Comparison of ENCODE assay signal across 9 cellular contexts in genomic region chr6:3337521-3338350, GRCh38.
DNase-seq lines count a peak whose midpoint lies in the region; ATAC-seq, FAIRE-seq and TF ChIP-seq lines count a peak whose summit lies in the region.
"Had no signal": no experiment of that assay in that cellular context is flagged by ENCODE, and none has a peak within 500 bp of the region (broad histone marks: within the 10 kb centered on the region; RNA-seq: fewer than 3 reads in every experiment).

No MANE protein-coding gene starts in this region.

- RAD21 ChIA-PET in GM12878 (lab: Charles Lee; ENCODE audit: unreplicated experiment), result interaction anchor here (0.6 to 4.0 kb wide), 10 partner anchors 11 to 111 kb away, joined by 3 to 24 read pairs (median 4); no protein-coding TSS in a partner anchor

- H3K79me2 ChIP-seq in DND-41 (ENCODE audit: insufficient read depth, low read length), result no peaks in the 10 kb centered on the region
- H3K79me2 ChIP-seq in GM12878 (ENCODE audit: control insufficient read depth, insufficient read depth, low read length), result no peaks in the 10 kb centered on the region

- CTCF ChIA-PET in GM12878 (lab: Yijun Ruan, JAX), result interaction anchor here (0.6 to 3.7 kb wide), 8 partner anchors 9 to 78 kb away, joined by 3 to 20 read pairs (median 4); no protein-coding TSS in a partner anchor

- H3K9me3 ChIP-seq in DND-41 (ENCODE audit: insufficient read depth, low read length, severe bottlenecking), result no peaks in the 10 kb centered on the region
- H3K9me3 ChIP-seq in GM12878 (replicated peaks; ENCODE audit: control insufficient read depth, insufficient read depth, low read length), result no peaks in the 10 kb centered on the region
- no peaks in the 10 kb centered on the region for H3K9me3 ChIP-seq in mucosa of stomach (ENCODE audit: control insufficient read depth, low read length)

- no peak overlapping the region for H3K4me2 ChIP-seq in DND-41 (ENCODE audit: insufficient read depth, low read length)
- peak overlapping the region; percentile 52 for H3K4me2 ChIP-seq in GM12878 (ENCODE audit: control insufficient read depth, insufficient read depth)

- TF ChIP-seq EP300 in GM12878 (IDR thresholded peaks at IDR 0.05; ENCODE audit: borderline replicate concordance in 1 of 2, control insufficient read depth in 1 of 2, low read depth in 2 of 2, low read length in 2 of 2), result peak in 1 of 2 experiments; percentile 17; a peak in 1 of 4 replicates

- intact Hi-C loops in GM12878 (cut with micrococcal nuclease; ENCODE audit: unreplicated experiment), result no loop called here

- H3K9ac ChIP-seq in DND-41 (ENCODE audit: low read depth, low read length) (no peak overlapping the region), GM12878 (ENCODE audit: control insufficient read depth, insufficient read depth, low read length) (no peak overlapping the region), mucosa of stomach (ENCODE audit: low read length) (peak overlapping the region; percentile 9)

- H4K20me1 ChIP-seq in DND-41 (ENCODE audit: insufficient read depth, low read length) (0 out of 2 replicates have a peak, but pooled peaks cover 3% of the 10 kb centered on the region), GM12878 (ENCODE audit: control insufficient read depth, insufficient read depth) (no peaks in the 10 kb centered on the region)

- POLR2A ChIA-PET in GM12878 (lab: Charles Lee), result interaction anchor here (0.6 to 3.3 kb wide), 8 partner anchors 9 to 46 kb away, joined by 3 to 10 read pairs (median 5); no protein-coding TSS in a partner anchor

- no TSS peak for BruUV-seq in GM12878 (replicated peaks; lab: Mats Ljungman, UMichigan)

- 32% methylated on average over 15 of the region's 15 CpGs for WGBS in GM12878 (ENCODE audit: insufficient coverage, insufficient replicate concordance, low lambda C conversion rate, missing lambda C conversion rate)

- DNase-seq in DND-41 (no peak), KBM-7 (peak; percentile 50), GM12878 (ENCODE audit: low read depth, low spot score) (no peak), globus pallidus (ENCODE audit: low spot score) (no peak)

- SMC1A ChIA-PET in GM12878 (lab: Charles Lee; ENCODE audit: uncharacterized antibody, unreplicated experiment), result interaction anchor here (0.6 to 3.3 kb wide), 10 partner anchors 8 to 468 kb away, joined by 3 to 21 read pairs (median 4); no protein-coding TSS in a partner anchor

- no peak for TF ChIP-seq RAD21 in GM12878 (IDR thresholded peaks at IDR 0.05; ENCODE audit: insufficient read depth, low read depth, low read length)

- FAIRE-seq in GM12878 (lab: Jason Lieb, UNC), result no peak

- peaks cover 32% of the 10 kb centered on the region for H3K27me3 ChIP-seq in DND-41 (ENCODE audit: insufficient read depth, low read length, poor library complexity)
- H3K27me3 ChIP-seq in GM12878 (replicated peaks in 1 of 2; ENCODE audit: control insufficient read depth in 2 of 2, insufficient read depth in 2 of 2, low read length in 1 of 2), result no peaks in the 10 kb centered on the region
- no peaks in the 10 kb centered on the region for H3K27me3 ChIP-seq in mucosa of stomach (ENCODE audit: control insufficient read depth, insufficient read depth, low read length)
- H3K27me3 ChIP-seq: cardiac muscle cell had no signal

- ATAC-seq in DND-41 (ENCODE audit: insufficient read depth, low read depth), result no peak
- ATAC-seq in GM12878, result peak; percentile 47
- ATAC-seq in GM18517 (IDR thresholded peaks at IDR 0.05; ENCODE audit: unreplicated experiment), result no peak
- no peak for ATAC-seq in HG02840 (IDR thresholded peaks at IDR 0.05; ENCODE audit: low FRiP score, unreplicated experiment)
- ATAC-seq in GM21526 (IDR thresholded peaks at IDR 0.05; ENCODE audit: low FRiP score, unreplicated experiment), result no peak

- no peaks in the 10 kb centered on the region for H3K4me1 ChIP-seq in DND-41 (ENCODE audit: insufficient read depth, low read length)
- peaks cover 25% of the 10 kb centered on the region for H3K4me1 ChIP-seq in GM12878 (ENCODE audit: control insufficient read depth, insufficient read depth, low read length)
- H3K4me1 ChIP-seq in mucosa of stomach (ENCODE audit: control insufficient read depth, insufficient read depth, low read length), result peaks cover 41% of the 10 kb centered on the region

- TF ChIP-seq POLR2A in GM12878 (IDR thresholded peaks at IDR 0.05; ENCODE audit: low read depth, low read length), result no peak

- H3K27ac ChIP-seq in DND-41 (ENCODE audit: low read length), result no peak overlapping the region
- peak overlapping the region; percentile 5; the same call in 1 of the 2 replicates for H3K27ac ChIP-seq in GM12878 (ENCODE audit: control insufficient read depth, insufficient read depth)
- H3K27ac ChIP-seq: cardiac muscle cell had no signal

- in situ Hi-C loops in KBM-7 (cut with MboI; ENCODE audit: low pct_unique_long_range_greater_than_20kb, low sequenced_read_pairs), result no loop called here
- in situ Hi-C loops in GM12878 (cut with MboI), result no loop called here

- H2AFZ ChIP-seq in DND-41 (ENCODE audit: low read depth, low read length), result no peak overlapping the region
- H2AFZ ChIP-seq in GM12878 (ENCODE audit: control insufficient read depth, low read depth, low read length), result peak overlapping the region; percentile 21

- no peak overlapping the region for H3K4me3 ChIP-seq in DND-41 (ENCODE audit: low read depth in 1 of 2, low read length in 2 of 2)
- peak overlapping the region; percentile 25; the same call in 1 of the 2 replicates for H3K4me3 ChIP-seq in GM12878
- no peak overlapping the region for H3K4me3 ChIP-seq in mucosa of stomach (ENCODE audit: low read length)
- H3K4me3 ChIP-seq: cardiac muscle cell had no signal

- TF ChIP-seq CTCF in DND-41 (IDR thresholded peaks at IDR 0.05; ENCODE audit: borderline replicate concordance, extremely low read depth, low read length, poor library complexity, severe bottlenecking) (peak; percentile 16), GM12878 (IDR thresholded peaks at IDR 0.05 in 2 of 3, conservative IDR thresholded peaks at IDR 0.05 in 1 of 3; ENCODE audit: control insufficient read depth in 2 of 3, extremely low read depth in 1 of 3, insufficient read depth in 1 of 3, low read depth in 3 of 3, low read length in 3 of 3) (peak in 2 of 3 experiments; percentile 15 to 16; a peak in 2 of 6 replicates)

- H3K36me3 ChIP-seq in DND-41 (ENCODE audit: insufficient read depth, low read length), result no peaks in the 10 kb centered on the region
- no peaks in the 10 kb centered on the region for H3K36me3 ChIP-seq in GM12878 (ENCODE audit: control insufficient read depth in 2 of 2, insufficient read depth in 2 of 2, low read length in 1 of 2)
- no peaks in the 10 kb centered on the region for H3K36me3 ChIP-seq in mucosa of stomach (ENCODE audit: control insufficient read depth, insufficient read depth, low read length)
- H3K36me3 ChIP-seq: cardiac muscle cell had no signal

TF ChIP-seq in GM12878, 131 proteins besides CTCF, POLR2A, EP300 and RAD21 (continues in another document):
- no peak for TF ChIP-seq CEBPB (IDR thresholded peaks at IDR 0.05; ENCODE audit: borderline replicate concordance in 1 of 2, low read depth in 2 of 2, low read length in 2 of 2)
- TF ChIP-seq TARDBP (IDR thresholded peaks at IDR 0.05; ENCODE audit: borderline replicate concordance), result no peak
- no peak for TF ChIP-seq CHD2 (IDR thresholded peaks at IDR 0.05; ENCODE audit: borderline replicate concordance, low read depth, low read length)
- no peak for TF ChIP-seq RELA (IDR thresholded peaks at IDR 0.05; ENCODE audit: borderline replicate concordance, partially characterized antibody)
- no peak for TF ChIP-seq ESRRA (IDR thresholded peaks at IDR 0.05; ENCODE audit: low read length)
- TF ChIP-seq ATF7 (IDR thresholded peaks at IDR 0.05; ENCODE audit: low read depth), result peak; percentile 78
- TF ChIP-seq ASH2L (IDR thresholded peaks at IDR 0.05; ENCODE audit: borderline replicate concordance, low read depth), result no peak
- peak; percentile 85 for TF ChIP-seq SPI1 (IDR thresholded peaks at IDR 0.05; ENCODE audit: borderline replicate concordance, insufficient read depth, low read depth, low read length)
- TF ChIP-seq RCOR1 (conservative IDR thresholded peaks at IDR 0.05; ENCODE audit: low read depth, low read length), result no peak
- TF ChIP-seq, protein P1, sequence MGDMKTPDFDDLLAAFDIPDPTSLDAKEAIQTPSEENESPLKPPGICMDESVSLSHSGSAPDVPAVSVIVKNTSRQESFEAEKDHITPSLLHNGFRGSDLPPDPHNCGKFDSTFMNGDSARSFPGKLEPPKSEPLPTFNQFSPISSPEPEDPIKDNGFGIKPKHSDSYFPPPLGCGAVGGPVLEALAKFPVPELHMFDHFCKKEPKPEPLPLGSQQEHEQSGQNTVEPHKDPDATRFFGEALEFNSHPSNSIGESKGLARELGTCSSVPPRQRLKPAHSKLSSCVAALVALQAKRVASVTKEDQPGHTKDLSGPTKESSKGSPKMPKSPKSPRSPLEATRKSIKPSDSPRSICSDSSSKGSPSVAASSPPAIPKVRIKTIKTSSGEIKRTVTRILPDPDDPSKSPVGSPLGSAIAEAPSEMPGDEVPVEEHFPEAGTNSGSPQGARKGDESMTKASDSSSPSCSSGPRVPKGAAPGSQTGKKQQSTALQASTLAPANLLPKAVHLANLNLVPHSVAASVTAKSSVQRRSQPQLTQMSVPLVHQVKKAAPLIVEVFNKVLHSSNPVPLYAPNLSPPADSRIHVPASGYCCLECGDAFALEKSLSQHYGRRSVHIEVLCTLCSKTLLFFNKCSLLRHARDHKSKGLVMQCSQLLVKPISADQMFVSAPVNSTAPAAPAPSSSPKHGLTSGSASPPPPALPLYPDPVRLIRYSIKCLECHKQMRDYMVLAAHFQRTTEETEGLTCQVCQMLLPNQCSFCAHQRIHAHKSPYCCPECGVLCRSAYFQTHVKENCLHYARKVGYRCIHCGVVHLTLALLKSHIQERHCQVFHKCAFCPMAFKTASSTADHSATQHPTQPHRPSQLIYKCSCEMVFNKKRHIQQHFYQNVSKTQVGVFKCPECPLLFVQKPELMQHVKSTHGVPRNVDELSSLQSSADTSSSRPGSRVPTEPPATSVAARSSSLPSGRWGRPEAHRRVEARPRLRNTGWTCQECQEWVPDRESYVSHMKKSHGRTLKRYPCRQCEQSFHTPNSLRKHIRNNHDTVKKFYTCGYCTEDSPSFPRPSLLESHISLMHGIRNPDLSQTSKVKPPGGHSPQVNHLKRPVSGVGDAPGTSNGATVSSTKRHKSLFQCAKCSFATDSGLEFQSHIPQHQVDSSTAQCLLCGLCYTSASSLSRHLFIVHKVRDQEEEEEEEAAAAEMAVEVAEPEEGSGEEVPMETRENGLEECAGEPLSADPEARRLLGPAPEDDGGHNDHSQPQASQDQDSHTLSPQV (IDR thresholded peaks at IDR 0.05), result no peak
- TF ChIP-seq CREM (IDR thresholded peaks at IDR 0.05; ENCODE audit: low read depth), result no peak
- TF ChIP-seq ZNF217 (IDR thresholded peaks at IDR 0.05), result no peak
- no peak for TF ChIP-seq FOXK2 (IDR thresholded peaks at IDR 0.05)
- peak; percentile 95 for TF ChIP-seq IKZF2 (IDR thresholded peaks at IDR 0.05)
- TF ChIP-seq EZH2 (IDR thresholded peaks at IDR 0.05; ENCODE audit: borderline replicate concordance, control insufficient read depth, low read depth, low read length), result no peak
- TF ChIP-seq SMAD1 (IDR thresholded peaks at IDR 0.05; ENCODE audit: low read depth, partially characterized antibody), result no peak
- TF ChIP-seq SREBF2 (IDR thresholded peaks at IDR 0.05; ENCODE audit: low read length), result no peak
